12 cellular contexts compared by ENCODE assay signal in genomic region chr3:127121221-127121647, GRCh38.
"Had no signal": no experiment of that assay in that cellular context is flagged by ENCODE, and none has a peak within 500 bp of the region (broad histone marks: within the 10 kb centered on the region; RNA-seq: fewer than 3 reads in every experiment).

No MANE protein-coding gene starts in this region.

- H3K9me3 ChIP-seq: mucosa of descending colon, ovary, right lobe of liver, tibial nerve had no signal

- H3K36me3 ChIP-seq: ovary, right lobe of liver, tibial nerve had no signal

- H3K4me3 ChIP-seq: hepatocyte, mucosa of descending colon, ovary, right lobe of liver, tibial nerve had no signal

- H3K4me1 ChIP-seq: foreskin keratinocyte, right lobe of liver, tibial nerve had no signal

- DNase-seq: erythroblast; foreskin keratinocyte; mucosa of descending colon; naive thymus-derived CD8-positive, alpha-beta T cell; ovary; stimulated activated CD4-positive, alpha-beta T cell treated with anti-CD3 and anti-CD28 coated beads, Interleukin-4, amount 100 ng/mL, for 1 hour; stimulated activated CD8-positive, alpha-beta memory T cell treated with anti-CD3 and anti-CD28 coated beads, Interleukin-4, amount 100 ng/mL, for 48 hours; stimulated activated naive CD8-positive, alpha-beta T cell treated with anti-CD3 and anti-CD28 coated beads, Interleukin-15, Interleukin-2, amounts not matched to agents 100 U/mL and 50 U/mL, for 24 hours had no signal

- H3K27ac ChIP-seq: foreskin keratinocyte, hepatocyte, ovary, right lobe of liver, tibial nerve had no signal

- H3K27me3 ChIP-seq: ovary, right lobe of liver, tibial nerve had no signal

- ATAC-seq: foreskin keratinocyte; mucosa of descending colon; naive thymus-derived CD8-positive, alpha-beta T cell; right lobe of liver; stimulated activated effector memory CD8-positive, alpha-beta T cell treated with anti-CD3 and anti-CD28 coated beads, Interleukin-12 subunit alpha, Interleukin-12 subunit beta, amount 100 ng/mL, for 72 hours; stimulated activated naive CD8-positive, alpha-beta T cell treated with anti-CD3 and anti-CD28 coated beads, Interleukin-15, Interleukin-2, amounts not matched to agents 100 U/mL and 50 U/mL, for 24 hours had no signal
